ENCODE assay signal across 10 cellular contexts in genomic region chr20:48283470-48284110, GRCh38.
A peak's percentile ranks its signal among the peaks of the same experiment; 100 is the strongest.
DNase-seq lines count a peak whose midpoint lies in the region; ATAC-seq and TF ChIP-seq lines count a peak whose summit lies in the region.
"Had no signal": no experiment of that assay in that cellular context is flagged by ENCODE, and none has a peak within 500 bp of the region (broad histone marks: within the 10 kb centered on the region; RNA-seq: fewer than 3 reads in every experiment).

No MANE protein-coding gene starts in this region.

- H3K27me3 Mint-ChIP-seq in activated naive CD4-positive, alpha-beta T cell treated with anti-CD3 and anti-CD28 coated beads, Interleukin-2, amount 50 U/mL, for 24 hours, result peaks cover 5% of the 10 kb centered on the region

- no peak for DNase-seq in activated naive CD4-positive, alpha-beta T cell treated with anti-CD3 and anti-CD28 coated beads, Interleukin-2, amount 50 U/mL, for 72 hours (ENCODE audit: low spot score in 2 of 2)
- DNase-seq in cardiac fibroblast (ENCODE audit: low read depth in 2 of 2) (peak; percentile 96), left lobe of liver (ENCODE audit: low spot score) (peak; percentile 65), upper lobe of right lung (peak; percentile 68), NCI-H226 (no peak), NAMALWA (ENCODE audit: low spot score) (no peak), NCI-H446 treated with DMSO at 0.1 percent for 48 hours (lab: John Stamatoyannopoulos, UW) (no peak)
- DNase-seq: stimulated activated naive CD4-positive, alpha-beta T cell had no signal

- H3K4me1 Mint-ChIP-seq in activated naive CD4-positive, alpha-beta T cell treated with anti-CD3 and anti-CD28 coated beads, Interleukin-2, amount 50 U/mL, for 24 hours, result no peaks in the 10 kb centered on the region
- H3K4me1 Mint-ChIP-seq: B cell had no signal

- H3K27ac ChIP-seq in upper lobe of right lung, result no peak overlapping the region

- intact Hi-C loops in upper lobe of right lung (cut with DNase I), result no loop called here

- peaks cover 19% of the 10 kb centered on the region for H3K4me1 ChIP-seq in upper lobe of right lung

- no peak overlapping the region for H3K4me3 Mint-ChIP-seq in activated naive CD4-positive, alpha-beta T cell treated with anti-CD3 and anti-CD28 coated beads, Interleukin-2, amount 50 U/mL, for 24 hours
- H3K4me3 Mint-ChIP-seq: B cell had no signal

- ATAC-seq in activated naive CD4-positive, alpha-beta T cell treated with anti-CD3 and anti-CD28 coated beads, Interleukin-2, amount 50 U/mL, for 72 hours, result no peak
- ATAC-seq in left lobe of liver (peak; percentile 68), upper lobe of right lung (peak; percentile 63)

- H3K4me3 ChIP-seq in cardiac fibroblast (replicated peaks in 1 of 2; ENCODE audit: low read depth in 2 of 2, low read length in 2 of 2) (no peak overlapping the region), upper lobe of right lung (no peak overlapping the region)

- TF ChIP-seq CTCF in cardiac fibroblast (IDR thresholded peaks at IDR 0.05; ENCODE audit: low read depth, low read length) (no peak), upper lobe of right lung (IDR thresholded peaks at IDR 0.05) (no peak)

- no peaks in the 10 kb centered on the region for H3K27me3 ChIP-seq in upper lobe of right lung

- H3K36me3 Mint-ChIP-seq in activated naive CD4-positive, alpha-beta T cell treated with anti-CD3 and anti-CD28 coated beads, Interleukin-2, amount 50 U/mL, for 24 hours, result no peaks in the 10 kb centered on the region
- H3K36me3 Mint-ChIP-seq in activated naive CD4-positive, alpha-beta T cell treated with anti-CD3 and anti-CD28 coated beads, Interleukin-2, amount 50 U/mL, for 72 hours, result no peaks in the 10 kb centered on the region

- H3K9me3 Mint-ChIP-seq in activated naive CD4-positive, alpha-beta T cell treated with anti-CD3 and anti-CD28 coated beads, Interleukin-2, amount 50 U/mL, for 24 hours, result no peaks in the 10 kb centered on the region
- H3K9me3 Mint-ChIP-seq in activated naive CD4-positive, alpha-beta T cell treated with anti-CD3 and anti-CD28 coated beads, Interleukin-2, amount 50 U/mL, for 72 hours, result no peaks in the 10 kb centered on the region

- peak overlapping the region; percentile 79 for H3K27ac Mint-ChIP-seq in activated naive CD4-positive, alpha-beta T cell treated with anti-CD3 and anti-CD28 coated beads, Interleukin-2, amount 50 U/mL, for 24 hours
- H3K27ac Mint-ChIP-seq in activated naive CD4-positive, alpha-beta T cell treated with anti-CD3 and anti-CD28 coated beads, Interleukin-2, amount 50 U/mL, for 72 hours, result no peak overlapping the region
- H3K27ac Mint-ChIP-seq: B cell had no signal

- no peaks in the 10 kb centered on the region for H3K9me3 ChIP-seq in upper lobe of right lung

- no peaks in the 10 kb centered on the region for H3K36me3 ChIP-seq in upper lobe of right lung

Comparison
In these comparisons a context has a peak if more than half of its experiments do, and no peak if none do; other contexts are left out.
1. ATAC-seq: peak in left lobe of liver (single experiment) and upper lobe of right lung (single experiment); none in activated naive CD4-positive, alpha-beta T cell treated with anti-CD3 and anti-CD28 coated beads, Interleukin-2, amount 50 U/mL, for 72 hours (0 of 2).
2. DNase-seq: peak in cardiac fibroblast (2 of 2), left lobe of liver (single experiment) and upper lobe of right lung (single experiment); none in activated naive CD4-positive, alpha-beta T cell treated with anti-CD3 and anti-CD28 coated beads, Interleukin-2, amount 50 U/mL, for 72 hours (0 of 2), NCI-H226 (single experiment), NAMALWA (single experiment) and NCI-H446 treated with DMSO at 0.1 percent for 48 hours (single experiment).